In the genomic region with DNA sequence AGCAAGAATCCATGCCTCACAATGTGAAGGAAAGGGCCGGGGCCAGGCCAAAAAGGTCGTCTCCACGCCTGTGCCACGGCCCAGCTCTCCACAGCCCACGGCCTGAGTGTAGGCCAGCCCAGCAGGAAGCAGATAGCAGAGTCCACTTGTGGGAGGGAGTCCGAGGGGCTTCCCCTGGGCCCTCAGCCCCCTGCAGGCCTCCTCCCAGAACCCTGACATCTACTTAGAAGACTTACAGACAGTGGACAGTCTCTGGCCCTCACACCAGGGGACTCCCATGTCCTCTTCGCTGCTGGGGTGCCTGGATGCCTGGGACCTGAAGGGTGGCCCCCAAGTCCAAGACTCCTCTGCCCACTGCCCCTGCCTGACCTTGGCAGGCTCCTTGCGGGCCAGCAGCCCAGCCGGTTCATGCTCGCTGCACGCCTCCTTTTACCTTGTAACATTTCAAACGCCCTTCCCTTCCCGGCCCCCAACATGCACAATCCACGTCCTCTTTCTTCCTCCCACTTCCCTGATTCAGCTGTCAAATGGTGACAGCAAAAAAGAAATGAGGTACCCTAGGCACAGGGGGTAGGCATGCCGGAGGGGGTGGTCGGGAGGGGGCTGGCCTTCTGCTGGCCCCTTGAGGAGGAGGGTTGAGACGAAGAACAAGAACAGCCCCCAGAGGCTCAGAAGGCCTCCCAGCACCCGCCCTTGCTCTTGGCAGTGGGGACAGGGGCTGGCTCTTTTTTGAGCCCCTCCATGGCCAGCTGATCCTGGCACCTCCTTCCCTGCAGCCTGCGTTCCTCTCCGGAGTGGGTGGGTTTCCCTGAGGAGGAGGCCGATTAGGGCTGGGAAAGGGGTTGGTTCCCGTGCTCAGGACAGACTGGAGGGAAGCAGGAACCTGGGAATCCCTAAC, we compare ENCODE assay signal across 8 cellular contexts. TPM values are rescaled to one million over a fixed set of nuclear protein-coding genes. Genes with fewer than 3 reads are reported as not detected.
DNase-seq lines count a peak whose midpoint lies in the region; ATAC-seq, FAIRE-seq and TF ChIP-seq lines count a peak whose summit lies in the region.
"Had no signal": no experiment of that assay in that cellular context is flagged by ENCODE, and none has a peak within 500 bp of the region (broad histone marks: within the 10 kb centered on the region; RNA-seq: fewer than 3 reads in every experiment).

No MANE protein-coding gene starts in this region.

- H3K27me3 ChIP-seq in H7 (ENCODE audit: control insufficient read depth, insufficient read depth, low read length) = no peaks in the 10 kb centered on the region; the same call in 1 of the 2 replicates
- H3K27me3 ChIP-seq in SU-DHL-6 (ENCODE audit: low read length) = no peaks in the 10 kb centered on the region

- no peaks in the 10 kb centered on the region; the same call in 1 of the 2 replicates for H3F3A ChIP-seq in SU-DHL-6 (ENCODE audit: insufficient read depth)

- H3K36me3 ChIP-seq in H7 (replicated peaks; ENCODE audit: control insufficient read depth, insufficient read depth, low read length) = no peaks in the 10 kb centered on the region
- no peaks in the 10 kb centered on the region for H3K36me3 ChIP-seq in SU-DHL-6 (ENCODE audit: low read length)

- no peaks in the 10 kb centered on the region for H3K9me2 ChIP-seq in SU-DHL-6 (replicated peaks; ENCODE audit: insufficient read depth, low read length)

- peak overlapping the region; percentile 76 for H3K9ac ChIP-seq in SU-DHL-6 (ENCODE audit: low read length)

- no peaks in the 10 kb centered on the region for H3K9me3 ChIP-seq in SU-DHL-6 (ENCODE audit: insufficient read depth, low read length)

- peak overlapping the region; percentile 87 for H3K27ac ChIP-seq in SU-DHL-6 (ENCODE audit: low read depth, low read length)

- TF ChIP-seq CTCF in SU-DHL-6 (IDR thresholded peaks at IDR 0.05; ENCODE audit: insufficient read depth, low read length, poor library complexity, severe bottlenecking) = no peak

- H3K79me2 ChIP-seq in SU-DHL-6 (ENCODE audit: insufficient read depth, low read length) = peaks cover 10% of the 10 kb centered on the region; the same call in 1 of the 2 replicates

- TF ChIP-seq POLR2A in erythroblast (IDR thresholded peaks at IDR 0.05; ENCODE audit: low read length) = no peak

- no peak overlapping the region for H2AFZ ChIP-seq in SU-DHL-6 (ENCODE audit: low read depth, low read length, severe bottlenecking)

- no peak for FAIRE-seq in urothelium cell line (lab: Jason Lieb, UNC)
- FAIRE-seq: endometrium had no signal

- peak overlapping the region; percentile 66 for H3K4me2 ChIP-seq in SU-DHL-6 (ENCODE audit: low read depth, low read length, poor library complexity, severe bottlenecking)

- ATAC-seq in GM21515 (IDR thresholded peaks at IDR 0.05; ENCODE audit: unreplicated experiment) (no peak), HG03108 (IDR thresholded peaks at IDR 0.05; ENCODE audit: unreplicated experiment) (no peak)

- H4K20me1 ChIP-seq in SU-DHL-6 (ENCODE audit: low read depth, low read length) = no peaks in the 10 kb centered on the region

- no peak overlapping the region for H3K4me3 ChIP-seq in H7 (ENCODE audit: insufficient read depth, low read depth, low read length)
- H3K4me3 ChIP-seq in SU-DHL-6 (ENCODE audit: insufficient read depth, low read length, poor library complexity, severe bottlenecking) = no peak overlapping the region

- DNase-seq in H7 = peak; percentile 61
- peak; percentile 63 to 66 for DNase-seq in erythroblast (lab: John Stamatoyannopoulos, UW)
- DNase-seq in stimulated activated CD8-positive, alpha-beta memory T cell treated with anti-CD3 and anti-CD28 coated beads, Interleukin-4, amount 100 ng/mL, for 48 hours = peak; percentile 46
- DNase-seq in urothelium cell line (ENCODE audit: low spot score) = no peak

RNA-seq across cellular contexts. Expression of a gene that starts 1.0 kb away (rescaled TPM):
- 0.24 and 0.55 TPM in 2 replicates for total RNA-seq in H7 (2014; rRNA removed; shearing (Covaris generic))

RNA-seq across cellular contexts. Expression of a gene that starts 16.9 kb away (rescaled TPM):
- 50.3 and 55.1 TPM in 2 replicates for total RNA-seq in H7 (2014; rRNA removed; shearing (Covaris generic))

RNA-seq across cellular contexts. Expression of a gene that starts 32.2 kb away (rescaled TPM):
- 0.24 and 0.41 TPM in 2 replicates for total RNA-seq in H7 (2014; rRNA removed; shearing (Covaris generic))

RNA-seq across cellular contexts. Expression of a gene that starts 38.7 kb away (rescaled TPM):
- total RNA-seq in H7 (2014; rRNA removed; shearing (Covaris generic)) = under 0.01 TPM in 1 of 2 replicates, not detected in the other
